ENCODE assay signal across 10 cellular contexts in genomic region chr6:136035378-136036070, GRCh38.
A peak's percentile ranks its signal among the peaks of the same experiment; 100 is the strongest.
DNase-seq lines count a peak whose midpoint lies in the region; ATAC-seq, FAIRE-seq and TF ChIP-seq lines count a peak whose summit lies in the region.
"Had no signal": no experiment of that assay in that cellular context is flagged by ENCODE, and none has a peak within 500 bp of the region (broad histone marks: within the 10 kb centered on the region; RNA-seq: fewer than 3 reads in every experiment).

No MANE protein-coding gene starts in this region.

- H3K27ac Mint-ChIP-seq in astrocyte (ENCODE audit: unreplicated experiment), result no peak overlapping the region
- no peak overlapping the region for H3K27ac Mint-ChIP-seq in activated CD4-positive, alpha-beta T cell treated with anti-CD3 and anti-CD28 coated beads, Interleukin-2, amount 10 ng/mL, durations not matched to agents 24 days and 14 days

- BruUV-seq in PC-3 (replicated peaks; lab: Mats Ljungman, UMichigan), result no TSS peak

- POLR2A ChIA-PET in PC-3 (lab: Charles Lee; ENCODE audit: unreplicated experiment), result interaction anchor here (0.6 kb wide), 1 partner anchor 11 kb away, joined by 3 read pairs; no protein-coding TSS in a partner anchor

- peaks cover 7% of the 10 kb centered on the region for H3K4me1 Mint-ChIP-seq in astrocyte (ENCODE audit: low read depth, unreplicated experiment)
- H3K4me1 Mint-ChIP-seq in activated CD4-positive, alpha-beta T cell treated with anti-CD3 and anti-CD28 coated beads, Interleukin-2, amount 10 ng/mL, durations not matched to agents 24 days and 14 days, result peaks cover 13% of the 10 kb centered on the region

- peak overlapping the region; percentile 28 for H2AFZ ChIP-seq in astrocyte (ENCODE audit: low read depth, low read length)
- H2AFZ ChIP-seq in PC-3 (ENCODE audit: low read length), result no peak overlapping the region

- CTCF ChIA-PET in PC-3 (lab: Charles Lee), result no interaction called here

- H3K27me3 Mint-ChIP-seq in astrocyte (ENCODE audit: low read depth, unreplicated experiment), result no peaks in the 10 kb centered on the region
- peaks cover 3% of the 10 kb centered on the region for H3K27me3 Mint-ChIP-seq in activated CD4-positive, alpha-beta T cell treated with anti-CD3 and anti-CD28 coated beads, Interleukin-2, amount 10 ng/mL, durations not matched to agents 24 days and 14 days

- no peaks in the 10 kb centered on the region for H3F3A ChIP-seq in PC-3 (ENCODE audit: low read length, unreplicated experiment)

- DNase-seq in Kasumi-1 (lab: John Stamatoyannopoulos, UW) (peak; percentile 24 to 35), astrocyte (ENCODE audit: low read depth) (peak; percentile 47), left ventricle myocardium inferior (no peak), stomach (no peak), PC-3 (no peak)
- DNase-seq in stimulated activated CD4-positive, alpha-beta T cell treated with anti-CD3 and anti-CD28 coated beads, Interleukin-4, amount 100 ng/mL, for 4 hours, result no peak
- DNase-seq in activated CD4-positive, alpha-beta T cell treated with anti-CD3 and anti-CD28 coated beads, Interleukin-2, amount 10 ng/mL, durations not matched to agents 24 days and 14 days, result no peak
- DNase-seq: activated CD4-positive, alpha-beta T cell treated with anti-CD3 and anti-CD28 coated beads, Interleukin-2, amount 50 U/mL, for 4 hours; activated naive CD4-positive, alpha-beta T cell; NCI-H510A treated with DMSO at 0.1 percent for 48 hours had no signal

- H3K4me1 ChIP-seq in astrocyte (ENCODE audit: insufficient read depth, low read length) (peaks cover 21% of the 10 kb centered on the region), left ventricle myocardium inferior (peaks cover 81% of the 10 kb centered on the region), stomach (peaks cover 13 to 60% (median 36%) of the 10 kb centered on the region in 4 donors), PC-3 (ENCODE audit: insufficient read depth, low read length) (no peaks in the 10 kb centered on the region)

- no peak for ATAC-seq in PC-3

- H3K9me2 ChIP-seq in PC-3 (replicated peaks; ENCODE audit: low read length), result no peaks in the 10 kb centered on the region

- H3K36me3 Mint-ChIP-seq in astrocyte (ENCODE audit: low read depth, unreplicated experiment), result no peaks in the 10 kb centered on the region
- H3K36me3 Mint-ChIP-seq in activated CD4-positive, alpha-beta T cell treated with anti-CD3 and anti-CD28 coated beads, Interleukin-2, amount 10 ng/mL, durations not matched to agents 24 days and 14 days (ENCODE audit: low read depth), result peaks cover 5% of the 10 kb centered on the region

- H4K20me1 ChIP-seq in astrocyte (ENCODE audit: insufficient read depth, low read length), result no peaks in the 10 kb centered on the region
- H4K20me1 ChIP-seq in PC-3 (ENCODE audit: low read length), result no peaks in the 10 kb centered on the region

- intact Hi-C loops in left ventricle myocardium inferior (cut with micrococcal nuclease), result loop anchor here (10.0 kb wide), 1 partner anchor 69 kb away; no protein-coding TSS in a partner anchor
- intact Hi-C loops in stomach (cut with DNase I; ENCODE audit: low total_unique reads), result no loop called here
- intact Hi-C loops in PC-3 (cut with micrococcal nuclease), result no loop called here
- intact Hi-C loops in activated CD4-positive, alpha-beta T cell treated with anti-CD3 and anti-CD28 coated beads, Interleukin-2, amount 10 ng/mL, durations not matched to agents 24 days and 14 days (cut with micrococcal nuclease), result loop anchor here (10.0 kb wide), 1 partner anchor 189 kb away; no protein-coding TSS in a partner anchor

- TF ChIP-seq POLR2A in stomach (IDR thresholded peaks at IDR 0.05), result no peak

- TF ChIP-seq EP300 in stomach (IDR thresholded peaks at IDR 0.05), result no peak

- WGBS in stomach, 5 donors, result 34 to 50% (median 39%) methylated on average over 4 of the region's 4 CpGs

- no peak for TF ChIP-seq CTCF in astrocyte (IDR thresholded peaks at IDR 0.05; ENCODE audit: insufficient read depth, low read depth, low read length)
- TF ChIP-seq CTCF in left ventricle myocardium inferior (IDR thresholded peaks at IDR 0.05; ENCODE audit: borderline replicate concordance), result no peak
- no peak for TF ChIP-seq CTCF in stomach (IDR thresholded peaks at IDR 0.05)
- no peak for TF ChIP-seq CTCF in PC-3 (conservative IDR thresholded peaks at IDR 0.05; ENCODE audit: low read depth, low read length)

- H3K36me3 ChIP-seq in astrocyte (ENCODE audit: insufficient read depth, low read length) (no peaks in the 10 kb centered on the region), left ventricle myocardium inferior (no peaks in the 10 kb centered on the region), stomach (no peaks in the 10 kb centered on the region), PC-3 (ENCODE audit: low read depth, low read length) (no peaks in the 10 kb centered on the region)

- H3K4me2 ChIP-seq in astrocyte (ENCODE audit: low read length) (no peak overlapping the region), PC-3 (ENCODE audit: low read length) (no peak overlapping the region)

- H3K9me3 ChIP-seq in astrocyte (ENCODE audit: insufficient read depth, low read depth, low read length) (no peaks in the 10 kb centered on the region), left ventricle myocardium inferior (replicated peaks) (no peaks in the 10 kb centered on the region), stomach (no peaks in the 10 kb centered on the region), PC-3 (ENCODE audit: low read length) (no peaks in the 10 kb centered on the region)

- H3K4me3 ChIP-seq in astrocyte (ENCODE audit: insufficient read depth, low read depth, low read length) (no peak overlapping the region), left ventricle myocardium inferior (peak overlapping the region; percentile 72), stomach (no peak overlapping the region), PC-3 (ENCODE audit: low read length) (no peak overlapping the region)

- H3K79me2 ChIP-seq in astrocyte (ENCODE audit: insufficient read depth, low read length) (no peaks in the 10 kb centered on the region), PC-3 (ENCODE audit: low read length) (no peaks in the 10 kb centered on the region)

- no peak for FAIRE-seq in astrocyte (lab: Jason Lieb, UNC)

- H3K9me3 Mint-ChIP-seq in astrocyte (ENCODE audit: unreplicated experiment), result no peaks in the 10 kb centered on the region
- no peaks in the 10 kb centered on the region for H3K9me3 Mint-ChIP-seq in activated CD4-positive, alpha-beta T cell treated with anti-CD3 and anti-CD28 coated beads, Interleukin-2, amount 10 ng/mL, durations not matched to agents 24 days and 14 days

- H3K27ac ChIP-seq in astrocyte (ENCODE audit: low read depth, low read length), result peak overlapping the region; percentile 13
- peak overlapping the region; percentile 93 for H3K27ac ChIP-seq in left ventricle myocardium inferior (replicated peaks)
- peak overlapping the region in 3 of 5 donors; percentile 56 to 68 (median 59) for H3K27ac ChIP-seq in stomach
- no peak overlapping the region for H3K27ac ChIP-seq in PC-3 (ENCODE audit: low read length)

- H3K27me3 ChIP-seq in astrocyte (ENCODE audit: insufficient read depth, low read length) (no peaks in the 10 kb centered on the region), left ventricle myocardium inferior (ENCODE audit: low read depth) (no peaks in the 10 kb centered on the region), stomach (no peaks in the 10 kb centered on the region), PC-3 (ENCODE audit: low read length) (no peaks in the 10 kb centered on the region)

- H3K9ac ChIP-seq in astrocyte (ENCODE audit: low read length) (no peak overlapping the region), PC-3 (ENCODE audit: low read length) (no peak overlapping the region)

- H3K4me3 Mint-ChIP-seq in astrocyte (ENCODE audit: unreplicated experiment), result no peak overlapping the region
- no peak overlapping the region for H3K4me3 Mint-ChIP-seq in activated CD4-positive, alpha-beta T cell treated with anti-CD3 and anti-CD28 coated beads, Interleukin-2, amount 10 ng/mL, durations not matched to agents 24 days and 14 days

Comparison
In these comparisons a context has a peak if more than half of its experiments do, and no peak if none do; other contexts are left out.
1. DNase-seq: peak in Kasumi-1 (2 of 2) and astrocyte (single experiment); none in left ventricle myocardium inferior (single experiment), stomach (single experiment), PC-3 (single experiment), stimulated activated CD4-positive, alpha-beta T cell treated with anti-CD3 and anti-CD28 coated beads, Interleukin-4, amount 100 ng/mL, for 4 hours (0 of 2) and activated CD4-positive, alpha-beta T cell treated with anti-CD3 and anti-CD28 coated beads, Interleukin-2, amount 10 ng/mL, durations not matched to agents 24 days and 14 days (single experiment).
2. intact Hi-C loops: an anchor here in left ventricle myocardium inferior (10.0 kb wide) and activated CD4-positive, alpha-beta T cell treated with anti-CD3 and anti-CD28 coated beads, Interleukin-2, amount 10 ng/mL, durations not matched to agents 24 days and 14 days (10.0 kb wide); none called in stomach and PC-3.